Comparison of ENCODE assay signal across 14 cellular contexts in genomic region chr2:10406491-10406890, GRCh38. TPM values are rescaled to one million over a fixed set of nuclear protein-coding genes. Genes with fewer than 3 reads are reported as not detected.
DNase-seq lines count a peak whose midpoint lies in the region; ATAC-seq and TF ChIP-seq lines count a peak whose summit lies in the region.
"Had no signal": no experiment of that assay in that cellular context is flagged by ENCODE, and none has a peak within 500 bp of the region (broad histone marks: within the 10 kb centered on the region; RNA-seq: fewer than 3 reads in every experiment).

No MANE protein-coding gene starts in this region.

- 48 to 85% (median 52%) methylated on average over 14 of the region's 14 CpGs for WGBS in adipose tissue, 3 donors
- WGBS in thyroid gland, 2 donors, result 79 to 89% methylated on average over 14 of the region's 14 CpGs

- H3K4me3 ChIP-seq in lower lobe of right lung, result no peak overlapping the region
- no peak overlapping the region for H3K4me3 ChIP-seq in thyroid gland (replicated peaks in 1 of 3)

- no peak for TF ChIP-seq POLR2A in thyroid gland (IDR thresholded peaks at IDR 0.05)

- H3K4me1 ChIP-seq in lower lobe of right lung (peaks cover 88% of the 10 kb centered on the region), thyroid gland (peaks cover 24 to 65% of the 10 kb centered on the region in 2 donors)

- no peaks in the 10 kb centered on the region for H3K27me3 Mint-ChIP-seq in activated naive CD4-positive, alpha-beta T cell treated with anti-CD3 and anti-CD28 coated beads for 36 hours (ENCODE audit: low read depth)
- H3K27me3 Mint-ChIP-seq in mesothelial cell of epicardium (ENCODE audit: low read depth), result no peaks in the 10 kb centered on the region
- H3K27me3 Mint-ChIP-seq: activated T-cell treated with anti-CD3 and anti-CD28 coated beads, Interleukin-2, amount 50 U/mL, for 24 hours; type B pancreatic cell had no signal

- CTCF ChIA-PET in activated naive CD4-positive, alpha-beta T cell treated with anti-CD3 and anti-CD28 coated beads for 36 hours (lab: Charles Lee), result interaction anchor here (0.8 to 7.0 kb wide), 4 partner anchors 29 to 108 kb away, joined by 3 to 125 read pairs (median 56); partner anchors contain the start of gene HPCAL1

- peak; percentile 20 for DNase-seq in activated naive CD4-positive, alpha-beta T cell treated with anti-CD3 and anti-CD28 coated beads for 36 hours
- no peak for DNase-seq in activated naive CD4-positive, alpha-beta T cell (lab: John Stamatoyannopoulos, UW)
- DNase-seq in lower lobe of right lung (no peak), thyroid gland (no peak), activated gamma-delta T cell treated with Interleukin-2 at 50 U/mL for 16 hours (no peak), mesothelial cell of epicardium (ENCODE audit: low spot score in 2 of 2, unreplicated experiment in 2 of 2) (no peak)
- DNase-seq: activated CD4-positive, CD25-positive, alpha-beta regulatory T cell; activated T-cell treated with anti-CD3 and anti-CD28 coated beads, Interleukin-2, amount 50 U/mL, for 24 hours; caudate nucleus; NCI-H1417 treated with DMSO at 0.1 percent for 48 hours; NCI-H526 treated with DMSO at 0.1 percent for 48 hours had no signal

- H3K4me1 Mint-ChIP-seq in activated naive CD4-positive, alpha-beta T cell treated with anti-CD3 and anti-CD28 coated beads for 36 hours (ENCODE audit: low read depth), result peaks cover 57% of the 10 kb centered on the region
- peaks cover 15% of the 10 kb centered on the region for H3K4me1 Mint-ChIP-seq in mesothelial cell of epicardium

- peaks cover 2% of the 10 kb centered on the region for H3K36me3 Mint-ChIP-seq in activated naive CD4-positive, alpha-beta T cell treated with anti-CD3 and anti-CD28 coated beads for 36 hours (ENCODE audit: low read depth)
- no peaks in the 10 kb centered on the region for H3K36me3 Mint-ChIP-seq in mesothelial cell of epicardium
- H3K36me3 Mint-ChIP-seq: type B pancreatic cell had no signal

- H3K9me3 Mint-ChIP-seq in activated naive CD4-positive, alpha-beta T cell treated with anti-CD3 and anti-CD28 coated beads for 36 hours, result no peaks in the 10 kb centered on the region
- H3K9me3 Mint-ChIP-seq in mesothelial cell of epicardium, result no peaks in the 10 kb centered on the region
- H3K9me3 Mint-ChIP-seq: activated T-cell treated with anti-CD3 and anti-CD28 coated beads, Interleukin-2, amount 50 U/mL, for 24 hours; type B pancreatic cell had no signal

- H3K36me3 ChIP-seq in lower lobe of right lung (peaks cover 14% of the 10 kb centered on the region), thyroid gland (no peaks in the 10 kb centered on the region)

- peak overlapping the region; percentile 33 for H3K27ac Mint-ChIP-seq in activated naive CD4-positive, alpha-beta T cell treated with anti-CD3 and anti-CD28 coated beads for 36 hours
- no peak overlapping the region for H3K27ac Mint-ChIP-seq in mesothelial cell of epicardium

- H3K27ac ChIP-seq in adipose tissue (ENCODE audit: low read depth, low read length), result peak overlapping the region; percentile 52
- peak overlapping the region; percentile 79 for H3K27ac ChIP-seq in lower lobe of right lung
- peak overlapping the region in 2 of 3 donors; percentile 18 to 88 for H3K27ac ChIP-seq in thyroid gland

- TF ChIP-seq CTCF in lower lobe of right lung (IDR thresholded peaks at IDR 0.05), result no peak
- no peak for TF ChIP-seq CTCF in thyroid gland (IDR thresholded peaks at IDR 0.05)
- no peak for TF ChIP-seq CTCF in mesothelial cell of epicardium (IDR thresholded peaks at IDR 0.05; ENCODE audit: unreplicated experiment)

- H3K9me3 ChIP-seq in lower lobe of right lung, result no peaks in the 10 kb centered on the region
- no peaks in the 10 kb centered on the region for H3K9me3 ChIP-seq in thyroid gland

- ATAC-seq in lower lobe of right lung (no peak), HG02798 (IDR thresholded peaks at IDR 0.05; ENCODE audit: poor library complexity, unreplicated experiment) (no peak)

- H3K27me3 ChIP-seq in lower lobe of right lung (ENCODE audit: low read depth) (no peaks in the 10 kb centered on the region), thyroid gland (no peaks in the 10 kb centered on the region)

- H3K4me3 Mint-ChIP-seq in activated naive CD4-positive, alpha-beta T cell treated with anti-CD3 and anti-CD28 coated beads for 36 hours, result no peak overlapping the region
- no peak overlapping the region for H3K4me3 Mint-ChIP-seq in mesothelial cell of epicardium
- H3K4me3 Mint-ChIP-seq: activated T-cell treated with anti-CD3 and anti-CD28 coated beads, Interleukin-2, amount 50 U/mL, for 24 hours; type B pancreatic cell had no signal

- intact Hi-C loops in activated naive CD4-positive, alpha-beta T cell treated with anti-CD3 and anti-CD28 coated beads for 36 hours (cut with micrococcal nuclease), result no loop called here
- intact Hi-C loops in lower lobe of right lung (cut with DNase I), result no loop called here
- intact Hi-C loops in thyroid gland (cut with DNase I), result loop anchor here (5.0 kb wide), 2 partner anchors 104 to 119 kb away; partner anchors contain the start of gene HPCAL1

RNA-seq across cellular contexts. Expression of gene ODC1, which starts 41.6 kb away (rescaled TPM):
- 100 to 1,000 TPM; 174 to 177 TPM for total RNA-seq in activated naive CD4-positive, alpha-beta T cell treated with anti-CD3 and anti-CD28 coated beads for 36 hours
- polyA plus RNA-seq in adipose tissue, result 10 to 100 TPM; 25.2 to 36.1 (median 32.5) TPM
- total RNA-seq in lower lobe of right lung (30.1 TPM), thyroid gland (100 to 1,000 TPM in 1 of 4 donors, 10 to 100 TPM in 3; 72.0 to 126 (median 84.9) TPM), mesothelial cell of epicardium (138 to 148 TPM (median 148 TPM) in 3 replicates)
